ENCODE assay signal across 8 cellular contexts in the genomic region with DNA sequence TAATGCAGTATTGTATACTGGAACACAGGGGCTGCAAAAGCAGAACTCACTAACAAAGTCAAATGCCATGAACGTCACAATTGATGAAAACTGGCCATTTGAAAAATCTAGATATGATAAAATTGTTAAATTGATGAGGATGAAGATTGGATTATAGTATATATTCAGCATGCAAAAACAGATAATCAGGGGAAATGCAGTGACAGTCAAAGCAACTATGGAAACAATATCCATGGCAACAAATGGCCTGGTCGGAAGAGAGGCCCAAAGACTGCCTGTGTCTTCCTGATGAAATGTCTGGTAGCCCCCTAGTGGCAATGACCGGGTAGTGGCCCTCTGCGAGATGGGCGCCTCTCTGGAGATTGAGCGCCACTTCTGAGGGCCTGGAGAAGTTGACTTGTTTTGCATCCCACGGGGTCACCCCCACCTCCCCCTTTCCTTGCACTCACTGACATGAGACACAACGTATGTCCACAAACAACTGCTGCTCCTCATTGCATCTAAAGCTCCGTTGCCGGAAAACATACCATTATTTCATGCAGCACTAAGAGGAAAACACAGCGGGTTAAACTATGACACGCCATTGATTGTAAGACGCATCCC.
DNase-seq lines count a peak whose midpoint lies in the region; ATAC-seq lines count a peak whose summit lies in the region.

No MANE protein-coding gene starts in this region.

- ATAC-seq in GM19467 (IDR thresholded peaks at IDR 0.05; ENCODE audit: unreplicated experiment), result no peak

- DNase-seq in NCI-H524 (lab: John Stamatoyannopoulos, UW) (peak; percentile 32 to 80), NCI-H524 treated with DMSO at 0.1 percent for 48 hours (lab: John Stamatoyannopoulos, UW) (no peak), NCI-H1417 treated with DMSO at 0.1 percent for 48 hours (lab: John Stamatoyannopoulos, UW) (peak; percentile 13), T-helper 9 cell (peak; percentile 61), anterior cingulate cortex (lab: John Stamatoyannopoulos, UW) (peak in 56 of 58 donors; percentile 22 to 91 (median 78)), hepatic stellate cell (ENCODE audit: low spot score) (peak; percentile 77), skeletal muscle cell (ENCODE audit: low read depth) (peak; percentile 43)

- H3K4me3 ChIP-seq in skeletal muscle cell (ENCODE audit: low read depth, low read length), result no peak overlapping the region
